9 cellular contexts compared by ENCODE assay signal in genomic region chr1:12453400-12454343, GRCh38.
A peak's percentile ranks its signal among the peaks of the same experiment; 100 is the strongest.
DNase-seq lines count a peak whose midpoint lies in the region; ATAC-seq and TF ChIP-seq lines count a peak whose summit lies in the region.
"Had no signal": no experiment of that assay in that cellular context is flagged by ENCODE, and none has a peak within 500 bp of the region (broad histone marks: within the 10 kb centered on the region; RNA-seq: fewer than 3 reads in every experiment).

No MANE protein-coding gene starts in this region.

- ATAC-seq in activated CD8-positive, alpha-beta T cell treated with anti-CD3 and anti-CD28 coated beads for 36 hours = peak; percentile 27
- ATAC-seq in left ventricle myocardium superior (peak; percentile 63), HG02623 (IDR thresholded peaks at IDR 0.05; ENCODE audit: unreplicated experiment) (no peak)

- H3K9me3 Mint-ChIP-seq in activated CD8-positive, alpha-beta T cell treated with anti-CD3 and anti-CD28 coated beads for 36 hours = no peaks in the 10 kb centered on the region

- in situ Hi-C loops in HAP-1 (cut with MboI; ENCODE audit: low sequenced_read_pairs) (no loop called here), ACHN (cut with HindIII; ENCODE audit: low pct_ligation_motif_present, low pct_unique_long_range_greater_than_20kb, low sequenced_read_pairs) (no loop called here)

- intact Hi-C loops in activated CD8-positive, alpha-beta T cell treated with anti-CD3 and anti-CD28 coated beads for 36 hours (cut with micrococcal nuclease) = no loop called here
- intact Hi-C loops in left ventricle myocardium superior (cut with micrococcal nuclease) = no loop called here

- H3K9me3 ChIP-seq in HAP-1 = no peaks in the 10 kb centered on the region

- no peaks in the 10 kb centered on the region for H3K27me3 Mint-ChIP-seq in activated CD8-positive, alpha-beta T cell treated with anti-CD3 and anti-CD28 coated beads for 36 hours

- H3K36me3 ChIP-seq in HAP-1 (replicated peaks) = no peaks in the 10 kb centered on the region

- peaks cover 60% of the 10 kb centered on the region for H3K36me3 Mint-ChIP-seq in activated CD8-positive, alpha-beta T cell treated with anti-CD3 and anti-CD28 coated beads for 36 hours (ENCODE audit: low read depth)

- TF ChIP-seq CTCF in activated CD8-positive, alpha-beta T cell treated with anti-CD3 and anti-CD28 coated beads for 36 hours (IDR thresholded peaks at IDR 0.05) = no peak

- no peaks in the 10 kb centered on the region for H3K27me3 ChIP-seq in HAP-1 (ENCODE audit: low read depth)

- H3K4me1 Mint-ChIP-seq in activated CD8-positive, alpha-beta T cell treated with anti-CD3 and anti-CD28 coated beads for 36 hours (ENCODE audit: low read depth) = peaks cover 91% of the 10 kb centered on the region

- CTCF ChIA-PET in activated CD8-positive, alpha-beta T cell treated with anti-CD3 and anti-CD28 coated beads for 36 hours (lab: Charles Lee) = interaction anchor here (0.9 to 9.2 kb wide), 7 partner anchors 12 to 163 kb away, joined by 3 to 88 read pairs (median 3); no protein-coding TSS in a partner anchor

- POLR2A ChIA-PET in activated CD8-positive, alpha-beta T cell treated with anti-CD3 and anti-CD28 coated beads for 36 hours (lab: Charles Lee) = interaction anchor here (0.8 to 10.0 kb wide), 10 partner anchors 10 to 546 kb away, joined by 3 to 141 read pairs (median 4); partner anchors contain the start of gene DHRS3

- H3K27ac Mint-ChIP-seq in activated CD8-positive, alpha-beta T cell treated with anti-CD3 and anti-CD28 coated beads for 36 hours = peak overlapping the region; percentile 94

- H3K4me3 Mint-ChIP-seq in activated CD8-positive, alpha-beta T cell treated with anti-CD3 and anti-CD28 coated beads for 36 hours = peak overlapping the region; percentile 51

- DNase-seq in HAP-1 (ENCODE audit: low spot score in 2 of 2) = peak; percentile 45 to 61
- peak; percentile 75 for DNase-seq in activated CD8-positive, alpha-beta T cell treated with anti-CD3 and anti-CD28 coated beads for 36 hours
- no peak for DNase-seq in left ventricle myocardium superior
- peak; percentile 57 for DNase-seq in renal cortical epithelial cell (ENCODE audit: low read depth)
- DNase-seq in ACHN = no peak
- DNase-seq in SK-N-DZ (ENCODE audit: low spot score) = no peak
- no peak for DNase-seq in DMS114 treated with DMSO at 0.1 percent for 48 hours (lab: John Stamatoyannopoulos, UW; ENCODE audit: unreplicated experiment)
- DNase-seq: GOT3 had no signal

- no peak overlapping the region for H3K4me3 ChIP-seq in HAP-1

- peaks cover 29% of the 10 kb centered on the region for H3K4me1 ChIP-seq in HAP-1

Comparison
In these comparisons a context has a peak if more than half of its experiments do, and no peak if none do; other contexts are left out.
1. DNase-seq: peak in HAP-1 (2 of 2), activated CD8-positive, alpha-beta T cell treated with anti-CD3 and anti-CD28 coated beads for 36 hours (single experiment) and renal cortical epithelial cell (single experiment); none in left ventricle myocardium superior (single experiment), ACHN (single experiment), SK-N-DZ (single experiment) and DMS114 treated with DMSO at 0.1 percent for 48 hours (single experiment).